9 cellular contexts compared by ENCODE assay signal in genomic region chr11:7600205-7600775, GRCh38.
A peak's percentile ranks its signal among the peaks of the same experiment; 100 is the strongest.
DNase-seq lines count a peak whose midpoint lies in the region; ATAC-seq and TF ChIP-seq lines count a peak whose summit lies in the region.
"Had no signal": no experiment of that assay in that cellular context is flagged by ENCODE, and none has a peak within 500 bp of the region (broad histone marks: within the 10 kb centered on the region; RNA-seq: fewer than 3 reads in every experiment).

No MANE protein-coding gene starts in this region.

- POLR2A ChIA-PET in Caco-2 (lab: Charles Lee): interaction anchor here (1.0 to 1.3 kb wide), 2 partner anchors 15 to 26 kb away, joined by 4 read pairs; no protein-coding TSS in a partner anchor

- H3K27ac Mint-ChIP-seq in Caco-2 (ENCODE audit: unreplicated experiment): peak overlapping the region; percentile 79

- H3K9me3 Mint-ChIP-seq in Caco-2 (ENCODE audit: unreplicated experiment): no peaks in the 10 kb centered on the region

- ATAC-seq in GM21619 (IDR thresholded peaks at IDR 0.05; ENCODE audit: unreplicated experiment) (no peak), GM19467 (IDR thresholded peaks at IDR 0.05; ENCODE audit: unreplicated experiment) (no peak), GM21723 (IDR thresholded peaks at IDR 0.05; ENCODE audit: unreplicated experiment) (no peak)

- H3K4me1 Mint-ChIP-seq in Caco-2 (ENCODE audit: low read depth, unreplicated experiment): peaks cover 36% of the 10 kb centered on the region

- no peak for TF ChIP-seq CTCF in Caco-2 (IDR thresholded peaks at IDR 0.05; ENCODE audit: insufficient read depth in 1 of 2, low read depth in 1 of 2, low read length in 1 of 2, severe bottlenecking in 1 of 2, unreplicated experiment in 1 of 2)
- TF ChIP-seq CTCF in fibroblast of mammary gland (conservative IDR thresholded peaks at IDR 0.05; ENCODE audit: control insufficient read depth, insufficient read depth, low read depth, low read length): no peak
- no peak for TF ChIP-seq CTCF in parathyroid adenoma (IDR thresholded peaks at IDR 0.05)

- peak overlapping the region; percentile 31 for H3K4me2 ChIP-seq in parathyroid adenoma (ENCODE audit: low read length)

- peak; percentile 81 to 87 for DNase-seq in Caco-2
- peak; percentile 84 for DNase-seq in OCI-M1 (lab: John Stamatoyannopoulos, UW)
- DNase-seq in fibroblast of mammary gland (ENCODE audit: low read depth): peak; percentile 77
- DNase-seq in activated T-cell treated with anti-CD3 and anti-CD28 coated beads, Interleukin-2, amount 50 U/mL, for 1 hour: no peak

- no peak overlapping the region for H2AFZ ChIP-seq in parathyroid adenoma

- H3K36me3 ChIP-seq in Caco-2 (ENCODE audit: control insufficient read depth, insufficient read depth, low read length) (no peaks in the 10 kb centered on the region), parathyroid adenoma (ENCODE audit: control insufficient read depth, insufficient read depth, low read length) (no peaks in the 10 kb centered on the region)

- H3K36me3 Mint-ChIP-seq in Caco-2 (ENCODE audit: insufficient read depth, unreplicated experiment): peaks cover 27% of the 10 kb centered on the region

- H3K4me3 ChIP-seq in Caco-2 (ENCODE audit: low read depth, low read length) (no peak overlapping the region), fibroblast of mammary gland (ENCODE audit: control insufficient read depth, low read depth, low read length) (no peak overlapping the region), parathyroid adenoma (ENCODE audit: low read depth, low read length) (peak overlapping the region; percentile 5)
- H3K4me3 ChIP-seq: thoracic aorta had no signal

- H3K4me3 Mint-ChIP-seq in Caco-2 (ENCODE audit: unreplicated experiment): peak overlapping the region; percentile 19

- H3K27me3 ChIP-seq in Caco-2 (replicated peaks; ENCODE audit: control insufficient read depth, insufficient read depth, low read length) (no peaks in the 10 kb centered on the region), parathyroid adenoma (ENCODE audit: control insufficient read depth, insufficient read depth, low read length) (no peaks in the 10 kb centered on the region)

- peak overlapping the region; percentile 63 for H3K27ac ChIP-seq in parathyroid adenoma
- H3K27ac ChIP-seq: thoracic aorta had no signal

- H3K79me2 ChIP-seq in parathyroid adenoma: peaks cover 12% of the 10 kb centered on the region

- no peaks in the 10 kb centered on the region for H3K27me3 Mint-ChIP-seq in Caco-2 (ENCODE audit: insufficient read depth, unreplicated experiment)

- H3K4me1 ChIP-seq in Caco-2: peaks cover 68% of the 10 kb centered on the region
- H3K4me1 ChIP-seq in parathyroid adenoma: peaks cover 43% of the 10 kb centered on the region

- no TSS peak for BruUV-seq in Caco-2 (replicated peaks; lab: Mats Ljungman, UMichigan)

- CTCF ChIA-PET in Caco-2 (lab: Charles Lee): interaction anchor here (1.0 to 1.5 kb wide), 3 partner anchors 27 to 65 kb away, joined by 3 to 6 read pairs (median 6); no protein-coding TSS in a partner anchor

- H3K9me3 ChIP-seq in Caco-2: no peaks in the 10 kb centered on the region
- H3K9me3 ChIP-seq in parathyroid adenoma (ENCODE audit: control insufficient read depth, low read length): no peaks in the 10 kb centered on the region
- H3K9me3 ChIP-seq: thoracic aorta had no signal

- H3K9ac ChIP-seq in parathyroid adenoma: no peak overlapping the region

- intact Hi-C loops in Caco-2 (cut with micrococcal nuclease; ENCODE audit: unreplicated experiment): loop anchor here (1.0 kb wide), 2 partner anchors 12 to 27 kb away; no protein-coding TSS in a partner anchor
